ENCODE assay signal across 16 cellular contexts in the genomic region with DNA sequence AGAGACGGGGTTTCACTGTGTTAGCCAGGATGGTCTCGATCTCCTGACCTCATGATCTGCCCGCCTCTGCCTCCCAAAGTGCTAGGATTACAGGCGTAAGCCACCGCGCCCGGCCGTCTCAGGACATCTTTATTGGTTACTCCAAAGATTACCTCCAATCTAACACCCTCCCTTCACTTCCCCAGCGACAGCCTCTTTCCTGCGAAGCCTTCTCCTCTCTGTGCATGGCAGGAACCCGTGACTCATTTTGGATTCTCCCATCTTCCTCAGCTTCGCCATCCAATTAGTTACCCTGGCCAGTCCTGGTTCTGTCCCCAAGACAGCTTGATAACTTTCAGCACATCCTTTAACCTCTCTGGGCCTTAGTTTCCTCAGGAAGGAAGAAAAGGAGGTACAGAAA. TPM values are rescaled to one million over a fixed set of nuclear protein-coding genes. Genes with fewer than 3 reads are reported as not detected.
"Had no signal": no experiment of that assay in that cellular context is flagged by ENCODE, and none has a peak within 500 bp of the region (broad histone marks: within the 10 kb centered on the region; RNA-seq: fewer than 3 reads in every experiment).

No MANE protein-coding gene starts in this region.

- H3K4me3 Mint-ChIP-seq: activated CD4-positive, alpha-beta T cell treated with anti-CD3 and anti-CD28 coated beads, Interleukin-2, amount 10 ng/mL, durations not matched to agents 24 days and 14 days; activated CD8-positive, alpha-beta T cell treated with anti-CD3 and anti-CD28 coated beads, Interleukin-2, amount 10 ng/mL, durations not matched to agents 7 days and 5 days; activated naive CD8-positive, alpha-beta T cell treated with anti-CD3 and anti-CD28 coated beads for 36 hours; activated T-helper 1 cell treated with anti-CD3 and anti-CD28 coated beads, Interleukin-12 subunit alpha, Interleukin-12 subunit beta, Interleukin-2, Interleukin-4 antibody, amounts not matched to agents 30 ng/mL and 10 ng/mL and 1 ng/mL, durations not matched to agents 14 hours and 24 hours and 36 hours; effector memory CD8-positive, alpha-beta T cell; T-helper 2 cell treated with Interferon-gamma antibody and Interleukin-4, amounts not matched to agents 5 μg/mL and 100 μg/mL, for 36 hours had no signal

- H3K27me3 ChIP-seq: brain microvascular endothelial cell, SJSA1 had no signal

- H3K36me3 ChIP-seq: brain microvascular endothelial cell, pancreas, SJSA1 had no signal

- H3K9me3 ChIP-seq: pancreas, SJSA1 had no signal

- ATAC-seq: activated CD8-positive, alpha-beta T cell treated with anti-CD3 and anti-CD28 coated beads, Interleukin-2, amount 10 ng/mL, durations not matched to agents 7 days and 5 days; effector memory CD8-positive, alpha-beta T cell; pancreas had no signal

- H3K27ac ChIP-seq: brain microvascular endothelial cell, pancreas, SJSA1 had no signal

- H3K4me1 ChIP-seq: pancreas, SJSA1 had no signal

- H3K4me1 Mint-ChIP-seq: activated CD4-positive, alpha-beta T cell treated with anti-CD3 and anti-CD28 coated beads, Interleukin-2, amount 10 ng/mL, durations not matched to agents 24 days and 14 days; activated naive CD8-positive, alpha-beta T cell treated with anti-CD3 and anti-CD28 coated beads for 36 hours had no signal

- H3K4me3 ChIP-seq: pancreas, SJSA1 had no signal

- H3K27ac Mint-ChIP-seq: activated CD4-positive, alpha-beta T cell treated with anti-CD3 and anti-CD28 coated beads, Interleukin-2, amount 10 ng/mL, durations not matched to agents 24 days and 14 days; activated CD8-positive, alpha-beta T cell treated with anti-CD3 and anti-CD28 coated beads, Interleukin-2, amount 10 ng/mL, durations not matched to agents 7 days and 5 days; activated naive CD8-positive, alpha-beta T cell treated with anti-CD3 and anti-CD28 coated beads for 36 hours; activated T-helper 1 cell treated with anti-CD3 and anti-CD28 coated beads, Interleukin-12 subunit alpha, Interleukin-12 subunit beta, Interleukin-2, Interleukin-4 antibody, amounts not matched to agents 30 ng/mL and 10 ng/mL and 1 ng/mL, durations not matched to agents 14 hours and 24 hours and 36 hours; effector memory CD8-positive, alpha-beta T cell; T-helper 2 cell treated with Interferon-gamma antibody and Interleukin-4, amounts not matched to agents 5 μg/mL and 100 μg/mL, for 36 hours had no signal

- DNase-seq: activated CD4-positive, alpha-beta T cell treated with anti-CD3 and anti-CD28 coated beads, Interleukin-2, amount 10 ng/mL, durations not matched to agents 24 days and 14 days; activated CD4-positive, CD25-positive, alpha-beta regulatory T cell; activated CD8-positive, alpha-beta memory T cell treated with anti-CD3 and anti-CD28 coated beads, Interleukin-2, amount 50 U/mL, for 48 hours; activated CD8-positive, alpha-beta T cell treated with anti-CD3 and anti-CD28 coated beads, Interleukin-2, amount 10 ng/mL, durations not matched to agents 7 days and 5 days; activated naive CD8-positive, alpha-beta T cell treated with anti-CD3 and anti-CD28 coated beads for 36 hours; brain microvascular endothelial cell; effector memory CD8-positive, alpha-beta T cell; pancreas; stimulated activated CD4-positive, alpha-beta T cell treated with anti-CD3 and anti-CD28 coated beads, Interleukin-2, amount 100 ng/mL, for 48 hours; stimulated activated naive CD4-positive, alpha-beta T cell treated with Interleukin-2 at 50 U/mL for 16 hours; SW 1271 had no signal

- H3K36me3 Mint-ChIP-seq: activated naive CD8-positive, alpha-beta T cell treated with anti-CD3 and anti-CD28 coated beads for 36 hours had no signal

RNA-seq across cellular contexts. Expression of a gene that starts 51.3 kb away (rescaled TPM):
- total RNA-seq: renal cortical epithelial cell, skeletal muscle tissue had no signal
